ENCODE assay signal across 2 cellular contexts in the genomic region with DNA sequence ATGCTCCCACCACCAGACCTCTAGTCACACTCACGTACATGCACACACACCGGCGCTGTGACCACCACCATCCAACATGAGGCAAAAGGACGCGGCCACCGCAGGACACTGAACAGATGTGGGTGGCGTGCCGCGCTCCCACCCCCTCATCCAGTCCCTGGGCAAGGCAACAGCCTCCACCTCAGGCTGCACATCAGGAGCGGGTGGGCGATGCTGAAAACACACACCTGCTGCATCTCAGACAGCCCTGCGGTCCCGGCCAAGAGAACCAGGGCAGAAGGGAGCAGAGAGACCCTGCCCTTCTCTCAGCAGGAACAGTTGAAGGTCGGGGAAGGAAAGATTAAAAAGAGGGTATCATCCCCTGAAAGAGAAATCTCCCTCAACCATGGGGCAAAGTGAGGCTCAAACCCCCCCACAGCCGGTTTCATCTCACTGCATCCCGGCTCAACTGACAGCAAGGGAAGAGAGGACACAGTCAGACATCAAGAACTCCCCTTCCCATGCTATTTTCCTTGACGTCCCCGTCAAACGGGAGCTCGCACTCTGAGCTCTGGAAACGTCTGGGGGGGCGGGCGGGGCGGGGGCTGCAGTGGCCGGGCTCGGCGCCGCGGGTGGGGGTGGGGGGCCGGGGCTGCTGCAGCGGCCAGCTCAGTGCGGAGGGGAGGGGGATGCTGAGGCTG.
TF ChIP-seq lines count a peak whose summit lies in the region.

No MANE protein-coding gene starts in this region.

TF ChIP-seq in SK-N-SH, 30 proteins besides CTCF, POLR2A, EP300 and RAD21:
- no peak for TF ChIP-seq TEAD4 (IDR thresholded peaks at IDR 0.05; ENCODE audit: borderline replicate concordance, insufficient read depth)
- TF ChIP-seq POLR2AphosphoS5 (IDR thresholded peaks at IDR 0.05; ENCODE audit: low read depth, low read length), result no peak
- TF ChIP-seq RCOR1 (IDR thresholded peaks at IDR 0.05; ENCODE audit: low read length), result no peak
- TF ChIP-seq MEF2A (IDR thresholded peaks at IDR 0.05; ENCODE audit: borderline replicate concordance, low read depth), result no peak
- no peak for TF ChIP-seq SIN3A (IDR thresholded peaks at IDR 0.05; ENCODE audit: borderline replicate concordance, low read depth, low read length)
- no peak for TF ChIP-seq MXI1 (IDR thresholded peaks at IDR 0.05; ENCODE audit: low read depth, low read length)
- TF ChIP-seq SMC3 (IDR thresholded peaks at IDR 0.05; ENCODE audit: low read depth, low read length), result no peak
- TF ChIP-seq NRF1 (IDR thresholded peaks at IDR 0.05; ENCODE audit: low read depth, low read length), result no peak
- TF ChIP-seq, protein P1, sequence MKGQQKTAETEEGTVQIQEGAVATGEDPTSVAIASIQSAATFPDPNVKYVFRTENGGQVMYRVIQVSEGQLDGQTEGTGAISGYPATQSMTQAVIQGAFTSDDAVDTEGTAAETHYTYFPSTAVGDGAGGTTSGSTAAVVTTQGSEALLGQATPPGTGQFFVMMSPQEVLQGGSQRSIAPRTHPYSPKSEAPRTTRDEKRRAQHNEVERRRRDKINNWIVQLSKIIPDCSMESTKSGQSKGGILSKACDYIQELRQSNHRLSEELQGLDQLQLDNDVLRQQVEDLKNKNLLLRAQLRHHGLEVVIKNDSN (IDR thresholded peaks at IDR 0.05; ENCODE audit: borderline replicate concordance, low read depth), result no peak
- TF ChIP-seq FOXJ3 (CRISPR knock-in tag; IDR thresholded peaks at IDR 0.05), result no peak
- TF ChIP-seq, protein P2, sequence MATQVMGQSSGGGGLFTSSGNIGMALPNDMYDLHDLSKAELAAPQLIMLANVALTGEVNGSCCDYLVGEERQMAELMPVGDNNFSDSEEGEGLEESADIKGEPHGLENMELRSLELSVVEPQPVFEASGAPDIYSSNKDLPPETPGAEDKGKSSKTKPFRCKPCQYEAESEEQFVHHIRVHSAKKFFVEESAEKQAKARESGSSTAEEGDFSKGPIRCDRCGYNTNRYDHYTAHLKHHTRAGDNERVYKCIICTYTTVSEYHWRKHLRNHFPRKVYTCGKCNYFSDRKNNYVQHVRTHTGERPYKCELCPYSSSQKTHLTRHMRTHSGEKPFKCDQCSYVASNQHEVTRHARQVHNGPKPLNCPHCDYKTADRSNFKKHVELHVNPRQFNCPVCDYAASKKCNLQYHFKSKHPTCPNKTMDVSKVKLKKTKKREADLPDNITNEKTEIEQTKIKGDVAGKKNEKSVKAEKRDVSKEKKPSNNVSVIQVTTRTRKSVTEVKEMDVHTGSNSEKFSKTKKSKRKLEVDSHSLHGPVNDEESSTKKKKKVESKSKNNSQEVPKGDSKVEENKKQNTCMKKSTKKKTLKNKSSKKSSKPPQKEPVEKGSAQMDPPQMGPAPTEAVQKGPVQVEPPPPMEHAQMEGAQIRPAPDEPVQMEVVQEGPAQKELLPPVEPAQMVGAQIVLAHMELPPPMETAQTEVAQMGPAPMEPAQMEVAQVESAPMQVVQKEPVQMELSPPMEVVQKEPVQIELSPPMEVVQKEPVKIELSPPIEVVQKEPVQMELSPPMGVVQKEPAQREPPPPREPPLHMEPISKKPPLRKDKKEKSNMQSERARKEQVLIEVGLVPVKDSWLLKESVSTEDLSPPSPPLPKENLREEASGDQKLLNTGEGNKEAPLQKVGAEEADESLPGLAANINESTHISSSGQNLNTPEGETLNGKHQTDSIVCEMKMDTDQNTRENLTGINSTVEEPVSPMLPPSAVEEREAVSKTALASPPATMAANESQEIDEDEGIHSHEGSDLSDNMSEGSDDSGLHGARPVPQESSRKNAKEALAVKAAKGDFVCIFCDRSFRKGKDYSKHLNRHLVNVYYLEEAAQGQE (IDR thresholded peaks at IDR 0.05; ENCODE audit: low read depth, low read length), result no peak
- no peak for TF ChIP-seq JUND (IDR thresholded peaks at IDR 0.05)
- TF ChIP-seq GATA2 (CRISPR knock-in tag; IDR thresholded peaks at IDR 0.05), result no peak
- TF ChIP-seq, protein P3, sequence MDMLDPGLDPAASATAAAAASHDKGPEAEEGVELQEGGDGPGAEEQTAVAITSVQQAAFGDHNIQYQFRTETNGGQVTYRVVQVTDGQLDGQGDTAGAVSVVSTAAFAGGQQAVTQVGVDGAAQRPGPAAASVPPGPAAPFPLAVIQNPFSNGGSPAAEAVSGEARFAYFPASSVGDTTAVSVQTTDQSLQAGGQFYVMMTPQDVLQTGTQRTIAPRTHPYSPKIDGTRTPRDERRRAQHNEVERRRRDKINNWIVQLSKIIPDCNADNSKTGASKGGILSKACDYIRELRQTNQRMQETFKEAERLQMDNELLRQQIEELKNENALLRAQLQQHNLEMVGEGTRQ (IDR thresholded peaks at IDR 0.05; ENCODE audit: borderline replicate concordance, low read depth, low read length), result no peak
- TF ChIP-seq, protein P4, sequence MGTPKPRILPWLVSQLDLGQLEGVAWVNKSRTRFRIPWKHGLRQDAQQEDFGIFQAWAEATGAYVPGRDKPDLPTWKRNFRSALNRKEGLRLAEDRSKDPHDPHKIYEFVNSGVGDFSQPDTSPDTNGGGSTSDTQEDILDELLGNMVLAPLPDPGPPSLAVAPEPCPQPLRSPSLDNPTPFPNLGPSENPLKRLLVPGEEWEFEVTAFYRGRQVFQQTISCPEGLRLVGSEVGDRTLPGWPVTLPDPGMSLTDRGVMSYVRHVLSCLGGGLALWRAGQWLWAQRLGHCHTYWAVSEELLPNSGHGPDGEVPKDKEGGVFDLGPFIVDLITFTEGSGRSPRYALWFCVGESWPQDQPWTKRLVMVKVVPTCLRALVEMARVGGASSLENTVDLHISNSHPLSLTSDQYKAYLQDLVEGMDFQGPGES (IDR thresholded peaks at IDR 0.05; ENCODE audit: low read depth, low read length), result no peak
- TF ChIP-seq TCF12 (IDR thresholded peaks at IDR 0.05), result no peak
- TF ChIP-seq, protein P5, sequence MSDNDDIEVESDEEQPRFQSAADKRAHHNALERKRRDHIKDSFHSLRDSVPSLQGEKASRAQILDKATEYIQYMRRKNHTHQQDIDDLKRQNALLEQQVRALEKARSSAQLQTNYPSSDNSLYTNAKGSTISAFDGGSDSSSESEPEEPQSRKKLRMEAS (IDR thresholded peaks at IDR 0.05; ENCODE audit: low read depth), result no peak
- TF ChIP-seq, protein P6, sequence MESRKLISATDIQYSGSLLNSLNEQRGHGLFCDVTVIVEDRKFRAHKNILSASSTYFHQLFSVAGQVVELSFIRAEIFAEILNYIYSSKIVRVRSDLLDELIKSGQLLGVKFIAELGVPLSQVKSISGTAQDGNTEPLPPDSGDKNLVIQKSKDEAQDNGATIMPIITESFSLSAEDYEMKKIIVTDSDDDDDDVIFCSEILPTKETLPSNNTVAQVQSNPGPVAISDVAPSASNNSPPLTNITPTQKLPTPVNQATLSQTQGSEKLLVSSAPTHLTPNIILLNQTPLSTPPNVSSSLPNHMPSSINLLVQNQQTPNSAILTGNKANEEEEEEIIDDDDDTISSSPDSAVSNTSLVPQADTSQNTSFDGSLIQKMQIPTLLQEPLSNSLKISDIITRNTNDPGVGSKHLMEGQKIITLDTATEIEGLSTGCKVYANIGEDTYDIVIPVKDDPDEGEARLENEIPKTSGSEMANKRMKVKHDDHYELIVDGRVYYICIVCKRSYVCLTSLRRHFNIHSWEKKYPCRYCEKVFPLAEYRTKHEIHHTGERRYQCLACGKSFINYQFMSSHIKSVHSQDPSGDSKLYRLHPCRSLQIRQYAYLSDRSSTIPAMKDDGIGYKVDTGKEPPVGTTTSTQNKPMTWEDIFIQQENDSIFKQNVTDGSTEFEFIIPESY (IDR thresholded peaks at IDR 0.05; ENCODE audit: borderline replicate concordance, low read depth), result no peak
- TF ChIP-seq FOXM1 (IDR thresholded peaks at IDR 0.05; ENCODE audit: low read depth), result no peak
- TF ChIP-seq NFIC (IDR thresholded peaks at IDR 0.05; ENCODE audit: borderline replicate concordance), result no peak

TF ChIP-seq in SK-N-SH treated with all-trans-retinoic acid at 6 μM for 48 hours, 23 proteins besides CTCF, POLR2A, EP300 and RAD21 (continued from another document):
- no peak for TF ChIP-seq ZFP30 (CRISPR knock-in tag; IDR thresholded peaks at IDR 0.05)
- TF ChIP-seq, protein P7, sequence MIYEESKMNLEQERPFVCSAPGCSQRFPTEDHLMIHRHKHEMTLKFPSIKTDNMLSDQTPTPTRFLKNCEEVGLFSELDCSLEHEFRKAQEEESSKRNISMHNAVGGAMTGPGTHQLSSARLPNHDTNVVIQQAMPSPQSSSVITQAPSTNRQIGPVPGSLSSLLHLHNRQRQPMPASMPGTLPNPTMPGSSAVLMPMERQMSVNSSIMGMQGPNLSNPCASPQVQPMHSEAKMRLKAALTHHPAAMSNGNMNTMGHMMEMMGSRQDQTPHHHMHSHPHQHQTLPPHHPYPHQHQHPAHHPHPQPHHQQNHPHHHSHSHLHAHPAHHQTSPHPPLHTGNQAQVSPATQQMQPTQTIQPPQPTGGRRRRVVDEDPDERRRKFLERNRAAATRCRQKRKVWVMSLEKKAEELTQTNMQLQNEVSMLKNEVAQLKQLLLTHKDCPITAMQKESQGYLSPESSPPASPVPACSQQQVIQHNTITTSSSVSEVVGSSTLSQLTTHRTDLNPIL (CRISPR knock-in tag; IDR thresholded peaks at IDR 0.05; ENCODE audit: low read depth), result no peak
